In genomic region chr10:133004991-133005390, GRCh38 we compare ENCODE assay signal across 22 cellular contexts.
DNase-seq lines count a peak whose midpoint lies in the region; ATAC-seq, FAIRE-seq and TF ChIP-seq lines count a peak whose summit lies in the region.
"Had no signal": no experiment of that assay in that cellular context is flagged by ENCODE, and none has a peak within 500 bp of the region (broad histone marks: within the 10 kb centered on the region; RNA-seq: fewer than 3 reads in every experiment).

No MANE protein-coding gene starts in this region.

- no peak overlapping the region for H3K4me3 Mint-ChIP-seq in nephron progenitor cell
- no peak overlapping the region for H3K4me3 Mint-ChIP-seq in activated CD8-positive, alpha-beta memory T cell treated with anti-CD3 and anti-CD28 coated beads, Interleukin-2, amount 10 ng/mL, durations not matched to agents 7 days and 5 days
- H3K4me3 Mint-ChIP-seq: B cell; CD4-positive, CD25-positive, alpha-beta regulatory T cell; CD8-positive, alpha-beta T cell had no signal

- H3K4me1 Mint-ChIP-seq in nephron progenitor cell: peaks cover 23% of the 10 kb centered on the region
- no peaks in the 10 kb centered on the region for H3K4me1 Mint-ChIP-seq in activated CD8-positive, alpha-beta memory T cell treated with anti-CD3 and anti-CD28 coated beads, Interleukin-2, amount 10 ng/mL, durations not matched to agents 7 days and 5 days
- H3K4me1 Mint-ChIP-seq: B cell; CD4-positive, CD25-positive, alpha-beta regulatory T cell had no signal

- no peak overlapping the region for H2BK15ac ChIP-seq in H1 (ENCODE audit: low read length)

- peak; percentile 50 for DNase-seq in Right ventricle myocardium inferior (ENCODE audit: missing footprints)
- no peak for DNase-seq in right atrium auricular region (ENCODE audit: low spot score)
- DNase-seq in Caki2 (ENCODE audit: low read depth): peak; percentile 15
- DNase-seq in H1 (ENCODE audit: low read depth in 1 of 2, low spot score in 2 of 2): no peak
- DNase-seq in nephron progenitor cell: no peak
- no peak for DNase-seq in CD1c-positive myeloid dendritic cell (ENCODE audit: extremely low spot score)
- DNase-seq in activated CD8-positive, alpha-beta memory T cell treated with anti-CD3 and anti-CD28 coated beads, Interleukin-2, amount 10 ng/mL, durations not matched to agents 7 days and 5 days: no peak
- DNase-seq: C1 segment of cervical spinal cord; Calu3; CD4-positive, CD25-positive, alpha-beta regulatory T cell; CD8-positive, alpha-beta T cell; DMS153; DND-41; GOT3; H7; HCEC 1CT had no signal

- WGBS in H1 (ENCODE audit: extremely low coverage in 1 of 2, insufficient coverage in 1 of 2, insufficient read length in 1 of 2, insufficient replicate concordance in 2 of 2, low coverage in 1 of 2, low lambda C conversion rate in 2 of 2, missing lambda C conversion rate in 1 of 2), 2 experiments: 88% methylated on average over 18 of the region's 18 CpGs; no CpG with 5 or more reads in 1 of the 2 experiments

- no peaks in the 10 kb centered on the region for H3K23me2 ChIP-seq in H1 (ENCODE audit: low read depth, low read length)

- no peak overlapping the region for H2BK120ac ChIP-seq in H1 (replicated peaks; ENCODE audit: low read depth, low read length)

- peaks cover 3% of the 10 kb centered on the region for H3K9me3 Mint-ChIP-seq in nephron progenitor cell
- H3K9me3 Mint-ChIP-seq in activated CD8-positive, alpha-beta memory T cell treated with anti-CD3 and anti-CD28 coated beads, Interleukin-2, amount 10 ng/mL, durations not matched to agents 7 days and 5 days (ENCODE audit: low read depth): no peaks in the 10 kb centered on the region
- H3K9me3 Mint-ChIP-seq: CD8-positive, alpha-beta T cell had no signal

- H2AK5ac ChIP-seq in H1 (ENCODE audit: low read depth, low read length): no peak overlapping the region

- no peak overlapping the region for H3K14ac ChIP-seq in H1 (ENCODE audit: insufficient read length)

- peak overlapping the region; percentile 75 for H3K27ac Mint-ChIP-seq in nephron progenitor cell
- H3K27ac Mint-ChIP-seq in activated CD8-positive, alpha-beta memory T cell treated with anti-CD3 and anti-CD28 coated beads, Interleukin-2, amount 10 ng/mL, durations not matched to agents 7 days and 5 days: no peak overlapping the region
- H3K27ac Mint-ChIP-seq: B cell; CD8-positive, alpha-beta T cell had no signal

- H2BK12ac ChIP-seq in H1 (ENCODE audit: low read depth, low read length): no peak overlapping the region

- H4K91ac ChIP-seq in H1 (replicated peaks; ENCODE audit: insufficient read length, low read length): no peak overlapping the region

- TF ChIP-seq CTCF in right atrium auricular region (IDR thresholded peaks at IDR 0.05): no peak
- no peak for TF ChIP-seq CTCF in H1 (IDR thresholded peaks at IDR 0.05; ENCODE audit: control extremely low read depth in 1 of 3, insufficient read depth in 1 of 3, low read depth in 1 of 3, low read length in 3 of 3)
- TF ChIP-seq CTCF in nephron progenitor cell (IDR thresholded peaks at IDR 0.05): no peak

- no peak overlapping the region for H3K4me3 ChIP-seq in right atrium auricular region
- no peak overlapping the region for H3K4me3 ChIP-seq in H1 (ENCODE audit: extremely low read depth in 1 of 4, insufficient read depth in 2 of 4, low read depth in 3 of 4, low read length in 4 of 4)

- H3K27me3 ChIP-seq in right atrium auricular region (no peaks in the 10 kb centered on the region), H1 (replicated peaks in 1 of 4; ENCODE audit: control insufficient read depth in 3 of 4, extremely low read depth in 1 of 4, insufficient read depth in 3 of 4, low read length in 3 of 4) (no peaks in the 10 kb centered on the region)

- H2BK5ac ChIP-seq in H1 (ENCODE audit: low read depth, low read length): no peak overlapping the region; the same call in 1 of the 2 replicates

- TF ChIP-seq POLR2A in H1 (IDR thresholded peaks at IDR 0.05; ENCODE audit: control extremely low read depth in 1 of 2, low read depth in 2 of 2, low read length in 2 of 2): no peak

- in situ Hi-C loops in Caki2 (cut with HindIII; ENCODE audit: low pct_unique_long_range_greater_than_20kb, low sequenced_read_pairs): no loop called here

- intact Hi-C loops in Right ventricle myocardium inferior (cut with DNase I): no loop called here

- H3K9ac ChIP-seq in H1 (replicated peaks in 1 of 4; ENCODE audit: extremely low read depth in 1 of 4, low read depth in 3 of 4, low read length in 3 of 4): no peak overlapping the region

- FAIRE-seq in H1 (lab: Jason Lieb, UNC): no peak
- FAIRE-seq: A204.1, G401.6, GM12892 had no signal

- H3K23ac ChIP-seq in H1 (ENCODE audit: insufficient read length): no peak overlapping the region

- CTCF ChIA-PET in H1 (lab: Charles Lee; ENCODE audit: partially characterized antibody): interaction anchor here (1.1 kb wide), 1 partner anchor 95 kb away, joined by 3 read pairs; no protein-coding TSS in a partner anchor
- CTCF ChIA-PET in activated CD8-positive, alpha-beta memory T cell treated with anti-CD3 and anti-CD28 coated beads, Interleukin-2, amount 10 ng/mL, durations not matched to agents 7 days and 5 days (lab: Charles Lee): no interaction called here

- H3K27ac ChIP-seq in right atrium auricular region (no peak overlapping the region), H1 (ENCODE audit: low read depth, low read length) (no peak overlapping the region)
- H3K27ac ChIP-seq: 22Rv1 had no signal

- H3K9me3 ChIP-seq in right atrium auricular region (no peaks in the 10 kb centered on the region), H1 (ENCODE audit: insufficient read depth in 2 of 2, low read depth in 1 of 2, low read length in 1 of 2) (no peaks in the 10 kb centered on the region)

- H3K4me1 ChIP-seq in right atrium auricular region (peaks cover 0 to 12% of the 10 kb centered on the region in 2 donors), H1 (replicated peaks in 1 of 4; ENCODE audit: control insufficient read depth in 3 of 4, insufficient read depth in 4 of 4, low read length in 3 of 4) (no peaks in the 10 kb centered on the region)

- no peaks in the 10 kb centered on the region for H3K36me3 Mint-ChIP-seq in nephron progenitor cell (ENCODE audit: low read depth)
- H3K36me3 Mint-ChIP-seq in activated CD8-positive, alpha-beta memory T cell treated with anti-CD3 and anti-CD28 coated beads, Interleukin-2, amount 10 ng/mL, durations not matched to agents 7 days and 5 days: no peaks in the 10 kb centered on the region
- H3K36me3 Mint-ChIP-seq: CD4-positive, CD25-positive, alpha-beta regulatory T cell; CD8-positive, alpha-beta T cell had no signal

- ATAC-seq in Right ventricle myocardium inferior (no peak), GM18502 (IDR thresholded peaks at IDR 0.05; ENCODE audit: poor library complexity, unreplicated experiment) (no peak)
- ATAC-seq in activated CD8-positive, alpha-beta memory T cell treated with anti-CD3 and anti-CD28 coated beads, Interleukin-2, amount 10 ng/mL, durations not matched to agents 7 days and 5 days: no peak
- ATAC-seq: CD8-positive, alpha-beta T cell had no signal

- H3K79me2 ChIP-seq in H1 (ENCODE audit: control insufficient read depth in 1 of 2, insufficient read depth in 2 of 2, low read length in 2 of 2): no peaks in the 10 kb centered on the region

- H4K5ac ChIP-seq in H1 (ENCODE audit: insufficient read length, low read depth, low read length): no peak overlapping the region

- no peak overlapping the region for H2BK20ac ChIP-seq in H1 (ENCODE audit: low read length)

- H3K79me1 ChIP-seq in H1 (ENCODE audit: low read depth, low read length): no peaks in the 10 kb centered on the region

- no peak overlapping the region for H3K18ac ChIP-seq in H1 (ENCODE audit: extremely low read depth, low read length)

- no peak overlapping the region for H3K4ac ChIP-seq in H1 (replicated peaks; ENCODE audit: insufficient read length, low read depth, low read length)

- no peak overlapping the region for H3K56ac ChIP-seq in H1 (replicated peaks; ENCODE audit: insufficient read length, low read depth, low read length)

- no peak overlapping the region for H2AFZ ChIP-seq in H1 (ENCODE audit: low read length)

- H3K36me3 ChIP-seq in right atrium auricular region (no peaks in the 10 kb centered on the region), H1 (ENCODE audit: control insufficient read depth in 2 of 4, insufficient read depth in 4 of 4, low read length in 3 of 4) (no peaks in the 10 kb centered on the region)

- no peak for TF ChIP-seq RAD21 in H1 (IDR thresholded peaks at IDR 0.05 in 1 of 2, conservative IDR thresholded peaks at IDR 0.05 in 1 of 2; ENCODE audit: low read depth in 2 of 2, low read length in 2 of 2)

- POLR2A ChIA-PET in H1 (lab: Charles Lee; ENCODE audit: partially characterized antibody): no interaction called here

- no peak for TF ChIP-seq EP300 in H1 (IDR thresholded peaks at IDR 0.05; ENCODE audit: borderline replicate concordance in 1 of 2, low read depth in 2 of 2, low read length in 2 of 2)

- no peak overlapping the region for H3K4me2 ChIP-seq in H1 (ENCODE audit: insufficient read depth in 1 of 2, low read depth in 2 of 2, low read length in 2 of 2)

- no peaks in the 10 kb centered on the region for H4K20me1 ChIP-seq in H1 (replicated peaks in 1 of 2; ENCODE audit: control insufficient read depth in 1 of 2, insufficient read depth in 2 of 2, low read length in 2 of 2)

- peaks cover 5% of the 10 kb centered on the region for H3K27me3 Mint-ChIP-seq in nephron progenitor cell (ENCODE audit: low read depth, poor library complexity)
- H3K27me3 Mint-ChIP-seq in activated CD8-positive, alpha-beta memory T cell treated with anti-CD3 and anti-CD28 coated beads, Interleukin-2, amount 10 ng/mL, durations not matched to agents 7 days and 5 days: peaks cover 8% of the 10 kb centered on the region

- H4K8ac ChIP-seq in H1 (ENCODE audit: extremely low read depth, insufficient read depth, low read length): no peak overlapping the region

TF ChIP-seq in H1, 55 proteins besides CTCF, POLR2A, EP300 and RAD21:
- TF ChIP-seq MAFK (IDR thresholded peaks at IDR 0.05; ENCODE audit: low read depth, low read length): no peak
- TF ChIP-seq FOSL1 (IDR thresholded peaks at IDR 0.05; ENCODE audit: insufficient read depth, low read depth, low read length): 0 out of 2 replicates have a peak, but pooled peaks have one; percentile 48
TF ChIP-seq in H1: peak in this region for 1.

Comparison
In these comparisons a context has a peak if more than half of its experiments do, and no peak if none do; other contexts are left out.
1. DNase-seq: peak in Right ventricle myocardium inferior (single experiment) and Caki2 (single experiment); none in right atrium auricular region (single experiment), H1 (0 of 2), nephron progenitor cell (single experiment), CD1c-positive myeloid dendritic cell (single experiment) and activated CD8-positive, alpha-beta memory T cell treated with anti-CD3 and anti-CD28 coated beads, Interleukin-2, amount 10 ng/mL, durations not matched to agents 7 days and 5 days (single experiment).